ENCODE assay signal across 2 cellular contexts in the genomic region with DNA sequence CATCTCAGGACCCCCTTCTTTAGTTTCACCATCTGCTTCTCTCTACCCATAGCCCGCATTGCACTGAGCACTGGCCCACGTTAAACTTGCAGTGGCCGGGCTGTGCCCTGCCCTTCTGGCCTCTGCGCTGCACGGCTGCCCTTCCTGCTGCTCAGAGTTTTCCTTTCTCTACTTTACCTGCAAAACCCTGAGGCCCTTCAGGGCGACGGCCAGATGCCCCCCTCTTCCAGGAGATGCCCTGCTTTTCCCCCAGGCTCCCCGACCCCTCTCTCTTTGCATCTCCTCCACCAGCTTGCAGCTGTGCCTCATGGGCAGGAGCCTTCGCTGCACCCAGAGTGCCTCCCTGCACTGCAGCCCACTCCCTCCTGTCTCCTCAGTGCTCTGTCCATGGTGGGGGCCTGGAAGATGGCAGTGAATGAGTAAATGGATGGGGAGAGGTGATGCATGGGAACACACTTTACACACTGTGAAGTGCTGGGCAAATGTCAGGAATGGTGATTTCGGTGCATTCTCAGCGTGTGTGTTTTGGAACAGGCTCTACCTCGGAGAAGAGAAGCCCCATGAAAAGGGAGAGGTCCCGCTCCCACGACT.
TF ChIP-seq lines count a peak whose summit lies in the region.

No MANE protein-coding gene starts in this region.

TF ChIP-seq in GM23338, 12 proteins besides CTCF, POLR2A, EP300 and RAD21 (continued from another document):
- TF ChIP-seq, protein P1, sequence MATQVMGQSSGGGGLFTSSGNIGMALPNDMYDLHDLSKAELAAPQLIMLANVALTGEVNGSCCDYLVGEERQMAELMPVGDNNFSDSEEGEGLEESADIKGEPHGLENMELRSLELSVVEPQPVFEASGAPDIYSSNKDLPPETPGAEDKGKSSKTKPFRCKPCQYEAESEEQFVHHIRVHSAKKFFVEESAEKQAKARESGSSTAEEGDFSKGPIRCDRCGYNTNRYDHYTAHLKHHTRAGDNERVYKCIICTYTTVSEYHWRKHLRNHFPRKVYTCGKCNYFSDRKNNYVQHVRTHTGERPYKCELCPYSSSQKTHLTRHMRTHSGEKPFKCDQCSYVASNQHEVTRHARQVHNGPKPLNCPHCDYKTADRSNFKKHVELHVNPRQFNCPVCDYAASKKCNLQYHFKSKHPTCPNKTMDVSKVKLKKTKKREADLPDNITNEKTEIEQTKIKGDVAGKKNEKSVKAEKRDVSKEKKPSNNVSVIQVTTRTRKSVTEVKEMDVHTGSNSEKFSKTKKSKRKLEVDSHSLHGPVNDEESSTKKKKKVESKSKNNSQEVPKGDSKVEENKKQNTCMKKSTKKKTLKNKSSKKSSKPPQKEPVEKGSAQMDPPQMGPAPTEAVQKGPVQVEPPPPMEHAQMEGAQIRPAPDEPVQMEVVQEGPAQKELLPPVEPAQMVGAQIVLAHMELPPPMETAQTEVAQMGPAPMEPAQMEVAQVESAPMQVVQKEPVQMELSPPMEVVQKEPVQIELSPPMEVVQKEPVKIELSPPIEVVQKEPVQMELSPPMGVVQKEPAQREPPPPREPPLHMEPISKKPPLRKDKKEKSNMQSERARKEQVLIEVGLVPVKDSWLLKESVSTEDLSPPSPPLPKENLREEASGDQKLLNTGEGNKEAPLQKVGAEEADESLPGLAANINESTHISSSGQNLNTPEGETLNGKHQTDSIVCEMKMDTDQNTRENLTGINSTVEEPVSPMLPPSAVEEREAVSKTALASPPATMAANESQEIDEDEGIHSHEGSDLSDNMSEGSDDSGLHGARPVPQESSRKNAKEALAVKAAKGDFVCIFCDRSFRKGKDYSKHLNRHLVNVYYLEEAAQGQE (IDR thresholded peaks at IDR 0.05; ENCODE audit: unreplicated experiment), result peak; percentile 58
- no peak for TF ChIP-seq ZNF114 (CRISPR knock-in tag; IDR thresholded peaks at IDR 0.05)
- TF ChIP-seq, protein P2, sequence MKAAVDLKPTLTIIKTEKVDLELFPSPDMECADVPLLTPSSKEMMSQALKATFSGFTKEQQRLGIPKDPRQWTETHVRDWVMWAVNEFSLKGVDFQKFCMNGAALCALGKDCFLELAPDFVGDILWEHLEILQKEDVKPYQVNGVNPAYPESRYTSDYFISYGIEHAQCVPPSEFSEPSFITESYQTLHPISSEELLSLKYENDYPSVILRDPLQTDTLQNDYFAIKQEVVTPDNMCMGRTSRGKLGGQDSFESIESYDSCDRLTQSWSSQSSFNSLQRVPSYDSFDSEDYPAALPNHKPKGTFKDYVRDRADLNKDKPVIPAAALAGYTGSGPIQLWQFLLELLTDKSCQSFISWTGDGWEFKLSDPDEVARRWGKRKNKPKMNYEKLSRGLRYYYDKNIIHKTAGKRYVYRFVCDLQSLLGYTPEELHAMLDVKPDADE (IDR thresholded peaks at IDR 0.05), result no peak

TF ChIP-seq in HCT116, 20 proteins besides CTCF, POLR2A, EP300 and RAD21 (continued from another document):
- TF ChIP-seq, protein P1 (IDR thresholded peaks at IDR 0.05; ENCODE audit: low read depth), result peak; percentile 14
